ENCODE assay signal across 10 cellular contexts in the genomic region with DNA sequence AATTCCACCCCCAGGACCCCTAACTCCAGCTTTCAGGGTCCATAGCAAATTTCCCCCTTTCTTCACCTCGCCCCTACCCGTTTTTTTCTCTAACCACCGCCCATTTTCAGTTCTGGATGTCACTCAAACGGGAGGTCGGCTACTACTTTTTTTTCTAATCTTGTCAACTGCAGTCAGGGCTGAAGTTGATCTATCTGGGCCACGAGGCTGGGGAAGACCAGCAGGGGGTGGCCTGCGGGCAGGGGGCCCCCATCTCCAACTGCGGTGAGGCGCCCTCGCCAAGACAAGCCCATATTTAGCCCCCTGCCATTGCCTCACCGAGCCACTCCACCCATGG. TPM values are rescaled to one million over a fixed set of nuclear protein-coding genes. Genes with fewer than 3 reads are reported as not detected.
A peak's percentile ranks its signal among the peaks of the same experiment; 100 is the strongest.
DNase-seq lines count a peak whose midpoint lies in the region; FAIRE-seq and TF ChIP-seq lines count a peak whose summit lies in the region.
"Had no signal": no experiment of that assay in that cellular context is flagged by ENCODE, and none has a peak within 500 bp of the region (broad histone marks: within the 10 kb centered on the region; RNA-seq: fewer than 3 reads in every experiment).

No MANE protein-coding gene starts in this region.

- DNase-seq in NCI-H146 treated with DMSO at 0.1 percent for 48 hours (lab: John Stamatoyannopoulos, UW; ENCODE audit: unreplicated experiment) (peak; percentile 71), NCI-H146 (lab: John Stamatoyannopoulos, UW) (no peak), HFFc6 (peak; percentile 12), OCI-M1 (lab: John Stamatoyannopoulos, UW) (peak; percentile 53), esophagus muscularis mucosa (ENCODE audit: extremely low spot score) (no peak), sigmoid colon (no peak), AG08395 (ENCODE audit: low spot score) (no peak), GM12891 (ENCODE audit: insufficient read length, low spot score) (no peak)

- TF ChIP-seq POLR2A in esophagus muscularis mucosa (IDR thresholded peaks at IDR 0.05; ENCODE audit: low read depth) = no peak
- TF ChIP-seq POLR2A in sigmoid colon (IDR thresholded peaks at IDR 0.05) = no peak
- no peak for TF ChIP-seq POLR2A in GM12891 (IDR thresholded peaks at IDR 0.05; ENCODE audit: low read depth, low read length)

- no peaks in the 10 kb centered on the region for H3K9me3 ChIP-seq in esophagus muscularis mucosa
- H3K9me3 ChIP-seq in sigmoid colon = no peaks in the 10 kb centered on the region

- peak overlapping the region; percentile 77 for H3K27ac Mint-ChIP-seq in HFFc6
- H3K27ac Mint-ChIP-seq: activated naive CD4-positive, alpha-beta T cell treated with anti-CD3 and anti-CD28 coated beads, Interleukin-2, amount 50 U/mL, for 72 hours had no signal

- peaks cover 57% of the 10 kb centered on the region for H3K4me1 Mint-ChIP-seq in HFFc6 (ENCODE audit: low read depth)

- intact Hi-C loops in esophagus muscularis mucosa (cut with DNase I) = loop anchor here (5.0 kb wide), 1 partner anchor 185 kb away; no protein-coding TSS in a partner anchor
- intact Hi-C loops in sigmoid colon (cut with DNase I) = loop anchor here (2.0 kb wide), 1 partner anchor 151 kb away; no protein-coding TSS in a partner anchor

- no peaks in the 10 kb centered on the region; the same call in 1 of the 2 replicates for H3K27me3 Mint-ChIP-seq in HFFc6 (ENCODE audit: insufficient read depth)

- no peak for TF ChIP-seq EP300 in esophagus muscularis mucosa (IDR thresholded peaks at IDR 0.05)
- no peak for TF ChIP-seq EP300 in sigmoid colon (IDR thresholded peaks at IDR 0.05)

- peaks cover 14% of the 10 kb centered on the region for H3K36me3 Mint-ChIP-seq in HFFc6 (ENCODE audit: low read depth)
- H3K36me3 Mint-ChIP-seq: activated naive CD4-positive, alpha-beta T cell treated with anti-CD3 and anti-CD28 coated beads, Interleukin-2, amount 50 U/mL, for 72 hours had no signal

- H3K4me3 ChIP-seq in esophagus muscularis mucosa (peak overlapping the region; percentile 76 to 95 (median 84)), sigmoid colon (peak overlapping the region; percentile 80 to 92 (median 90))

- H3K27ac ChIP-seq in esophagus muscularis mucosa (replicated peaks in 1 of 4) = peak overlapping the region; percentile 88 to 94 (median 91)
- peak overlapping the region; percentile 88 to 93 (median 92) for H3K27ac ChIP-seq in sigmoid colon

- TF ChIP-seq CTCF in HFFc6 (IDR thresholded peaks at IDR 0.05) (no peak), esophagus muscularis mucosa (IDR thresholded peaks at IDR 0.05) (no peak), sigmoid colon (IDR thresholded peaks at IDR 0.05) (peak in 2 of 4 experiments; percentile 11 to 23)

- H3K4me3 Mint-ChIP-seq in HFFc6 = peak overlapping the region; percentile 97

- H3K9me3 Mint-ChIP-seq in HFFc6 = no peaks in the 10 kb centered on the region
- H3K9me3 Mint-ChIP-seq: activated naive CD4-positive, alpha-beta T cell treated with anti-CD3 and anti-CD28 coated beads, Interleukin-2, amount 50 U/mL, for 72 hours had no signal

- H3K27me3 ChIP-seq in esophagus muscularis mucosa (no peaks in the 10 kb centered on the region), sigmoid colon (no peaks in the 10 kb centered on the region)

- FAIRE-seq in GM12891 (lab: Jason Lieb, UNC) = no peak
- FAIRE-seq: A204.1 had no signal

- peaks cover 43 to 57% (median 56%) of the 10 kb centered on the region in 4 donors for H3K4me1 ChIP-seq in esophagus muscularis mucosa
- peaks cover 0 to 50% (median 31%) of the 10 kb centered on the region in 4 donors for H3K4me1 ChIP-seq in sigmoid colon

- no peaks in the 10 kb centered on the region for H3K36me3 ChIP-seq in esophagus muscularis mucosa
- no peaks in the 10 kb centered on the region for H3K36me3 ChIP-seq in sigmoid colon

- 0% methylated on average over 11 of the region's 11 CpGs for WGBS in esophagus muscularis mucosa
- 0 to 1% methylated on average over 11 of the region's 11 CpGs for WGBS in sigmoid colon, 2 donors

TF ChIP-seq in GM12891, 5 proteins besides CTCF, POLR2A, EP300 and RAD21:
- TF ChIP-seq SPI1 (IDR thresholded peaks at IDR 0.05; ENCODE audit: low read depth, low read length) (no peak), POLR2AphosphoS5 (IDR thresholded peaks at IDR 0.05; ENCODE audit: low read depth, low read length) (no peak), TAF1 (IDR thresholded peaks at IDR 0.05; ENCODE audit: low read depth, low read length) (no peak)
TF ChIP-seq in GM12891: peak in this region for 0.

RNA-seq across cellular contexts. Expression of gene LHFPL6, which starts 0.7 kb away (rescaled TPM):
- 10 to 100 TPM; 57.5 to 75.3 (median 61.4) TPM for total RNA-seq in HFFc6 (2021; fragmentation: NEBNext Ultra II Directional; extraction: Animal tissue kit (Norgen Biotek cat#: 25700))
- total RNA-seq in esophagus muscularis mucosa = 10 to 100 TPM; 55.6 to 75.9 (median 72.0) TPM
- total RNA-seq in sigmoid colon = 10 to 100 TPM; 41.7 to 69.2 (median 55.2) TPM
- 10 to 100 TPM in 2 of 3 donors, 1 to 10 TPM in 1; 2.5 to 16.8 (median 11.6) TPM for polyA plus RNA-seq in sigmoid colon
- 0.36 TPM for polyA plus RNA-seq in GM12891 (2012; ENCODE audit: low read depth, missing spikeins)

RNA-seq across cellular contexts. Expression of gene COG6, which starts 53.2 kb away (rescaled TPM):
- total RNA-seq in HFFc6 (2021; fragmentation: NEBNext Ultra II Directional; extraction: Animal tissue kit (Norgen Biotek cat#: 25700)) = 10 to 100 TPM; 43.1 to 56.0 (median 47.2) TPM
- total RNA-seq in esophagus muscularis mucosa (10 to 100 TPM; 13.0 to 19.9 (median 14.3) TPM), sigmoid colon (10 to 100 TPM; 18.6 to 22.5 (median 19.3) TPM)
- polyA plus RNA-seq in sigmoid colon = 10 to 100 TPM in 2 of 3 donors, 1 to 10 TPM in 1; 8.6 to 13.6 (median 12.0) TPM
- polyA plus RNA-seq in GM12891 (2012; ENCODE audit: low read depth, missing spikeins) = 7.0 TPM

Comparison
In these comparisons a context has a peak if more than half of its experiments do, and no peak if none do; other contexts are left out.
1. DNase-seq: peak in NCI-H146 treated with DMSO at 0.1 percent for 48 hours (single experiment), HFFc6 (single experiment) and OCI-M1 (single experiment); none in NCI-H146 (single experiment), esophagus muscularis mucosa (single experiment), sigmoid colon (single experiment), AG08395 (single experiment) and GM12891 (single experiment).